In genomic region chrX:28487818-28488217, GRCh38 we compare ENCODE assay signal across 21 cellular contexts.
DNase-seq lines count a peak whose midpoint lies in the region; ATAC-seq, FAIRE-seq and TF ChIP-seq lines count a peak whose summit lies in the region.
"Had no signal": no experiment of that assay in that cellular context is flagged by ENCODE, and none has a peak within 500 bp of the region (broad histone marks: within the 10 kb centered on the region; RNA-seq: fewer than 3 reads in every experiment).

No MANE protein-coding gene starts in this region.

- intact Hi-C loops in colonic mucosa (cut with DNase I), result no loop called here

- no peaks in the 10 kb centered on the region for H3K27me3 Mint-ChIP-seq in type B pancreatic cell
- H3K27me3 Mint-ChIP-seq: CD4-positive, alpha-beta T cell had no signal

- H3K4me3 ChIP-seq in GM12865 (ENCODE audit: low read depth, low read length) (no peak overlapping the region), colonic mucosa (no peak overlapping the region)
- H3K4me3 ChIP-seq: K562 had no signal

- H3K9me3 ChIP-seq in colonic mucosa, result no peaks in the 10 kb centered on the region
- H3K9me3 ChIP-seq: Caco-2 had no signal

- no peak overlapping the region for H3K9ac ChIP-seq in colonic mucosa (ENCODE audit: low read depth in 2 of 2, low read length in 2 of 2)

- no peak overlapping the region for H3K27ac Mint-ChIP-seq in type B pancreatic cell
- H3K27ac Mint-ChIP-seq: CD4-positive, alpha-beta T cell; H9 had no signal

- peak; percentile 73 for ATAC-seq in GM18502 (IDR thresholded peaks at IDR 0.05; ENCODE audit: poor library complexity, unreplicated experiment)
- peak; percentile 57 for ATAC-seq in GM19395 (IDR thresholded peaks at IDR 0.05; ENCODE audit: unreplicated experiment)
- no peak for ATAC-seq in stimulated activated naive CD8-positive, alpha-beta T cell treated with anti-CD3 and anti-CD28 coated beads, Interleukin-15, Interleukin-2, amounts not matched to agents 100 U/mL and 50 U/mL, for 24 hours
- ATAC-seq: K562 had no signal

- H3K4me3 Mint-ChIP-seq in type B pancreatic cell, result no peak overlapping the region
- H3K4me3 Mint-ChIP-seq: CD4-positive, alpha-beta T cell; H9 had no signal

- TF ChIP-seq CTCF in GM12865 (IDR thresholded peaks at IDR 0.05; ENCODE audit: insufficient read depth, low read depth, low read length, missing control alignments) (no peak), type B pancreatic cell (conservative IDR thresholded peaks at IDR 0.05) (no peak), colonic mucosa (IDR thresholded peaks at IDR 0.05) (no peak)

- peak; percentile 62 for FAIRE-seq in HTR-8/SVneo (lab: Jason Lieb, UNC)
- FAIRE-seq: D721Med, GM19239, H1, K562 had no signal

- H3K4me1 ChIP-seq in colonic mucosa, result no peaks in the 10 kb centered on the region
- H3K4me1 ChIP-seq: Caco-2 had no signal

- no peaks in the 10 kb centered on the region for H3K36me3 Mint-ChIP-seq in type B pancreatic cell

- no peaks in the 10 kb centered on the region for H3K9me3 Mint-ChIP-seq in type B pancreatic cell
- H3K9me3 Mint-ChIP-seq: CD4-positive, alpha-beta T cell had no signal

- no peaks in the 10 kb centered on the region for H3K36me3 ChIP-seq in colonic mucosa

- H3K27ac ChIP-seq in colonic mucosa, result no peak overlapping the region
- H3K27ac ChIP-seq: C4-2B, HL-60 had no signal

- H3K27me3 ChIP-seq in colonic mucosa, result no peaks in the 10 kb centered on the region

- H3K4me1 Mint-ChIP-seq in type B pancreatic cell (ENCODE audit: unreplicated experiment), result no peaks in the 10 kb centered on the region

- DNase-seq in GM12865 (ENCODE audit: low read depth) (peak; percentile 0), HTR-8/SVneo (ENCODE audit: insufficient read length, low spot score) (no peak), type B pancreatic cell (ENCODE audit: extremely low spot score, unreplicated experiment) (no peak), colonic mucosa (no peak), AG08396 (ENCODE audit: low spot score) (no peak)
- DNase-seq in stimulated activated naive CD8-positive, alpha-beta T cell treated with anti-CD3 and anti-CD28 coated beads, Interleukin-15, Interleukin-2, amounts not matched to agents 100 U/mL and 50 U/mL, for 24 hours, result no peak
- DNase-seq: ACHN; AML-193; Caco-2; CD4-positive, alpha-beta T cell; GDM1; H9; IMR-90 had no signal
